ENCODE assay signal across 1 cellular context in genomic region chr22:31618057-31618456, GRCh38.
TF ChIP-seq lines count a peak whose summit lies in the region.

No MANE protein-coding gene starts in this region.

TF ChIP-seq in HepG2, 621 proteins besides CTCF, POLR2A, EP300 and RAD21 (continued from another document):
- no peak for TF ChIP-seq GMEB1 (CRISPR knock-in tag; IDR thresholded peaks at IDR 0.05; ENCODE audit: borderline replicate concordance)
- 0 out of 2 replicates have a peak, but pooled peaks have one; percentile 62 for TF ChIP-seq FIP1L1 (IDR thresholded peaks at IDR 0.05; ENCODE audit: borderline replicate concordance, insufficient read depth, low read depth, low read length)
- peak; percentile 16 for TF ChIP-seq POLR2AphosphoS5 (IDR thresholded peaks at IDR 0.05; ENCODE audit: low read depth, low read length)
- 0 out of 2 replicates have a peak, but pooled peaks have one; percentile 23 for TF ChIP-seq POLR2G (IDR thresholded peaks at IDR 0.05; ENCODE audit: low read depth, low read length)
- TF ChIP-seq ZNF333 (CRISPR knock-in tag; IDR thresholded peaks at IDR 0.05; ENCODE audit: borderline replicate concordance): no peak
- TF ChIP-seq KAT2B (IDR thresholded peaks at IDR 0.05; ENCODE audit: borderline replicate concordance, low read depth, low read length): no peak
- TF ChIP-seq RBM22 (optimal IDR thresholded peaks at IDR 0.05; ENCODE audit: low read length): peak; percentile 17
- TF ChIP-seq RBFOX2 (IDR thresholded peaks at IDR 0.05; ENCODE audit: low read depth, low read length): 0 out of 2 replicates have a peak, but pooled peaks have one; percentile 20
